In the genomic region with DNA sequence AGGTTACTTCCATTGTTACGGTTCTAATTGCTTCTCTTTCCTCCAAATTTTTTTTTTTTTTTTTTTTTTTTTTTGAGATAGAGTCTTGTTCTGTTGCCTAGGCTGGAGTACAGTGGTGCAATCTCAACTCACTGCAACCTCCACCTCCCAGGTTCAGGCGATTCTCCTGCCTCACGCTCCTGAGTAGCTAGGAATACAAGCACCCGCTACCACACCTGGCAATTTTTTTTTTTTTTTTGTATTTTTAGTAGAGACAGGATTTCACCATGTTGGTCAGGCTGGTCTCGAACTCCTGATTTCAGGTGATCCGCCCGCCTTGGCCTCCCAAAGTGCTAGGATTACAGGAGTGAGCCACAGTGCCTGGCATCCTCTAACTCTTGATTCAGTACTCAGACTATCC, we compare ENCODE assay signal across 2 cellular contexts.
TF ChIP-seq lines count a peak whose summit lies in the region.

No MANE protein-coding gene starts in this region.

TF ChIP-seq in HEK293, 187 proteins besides CTCF, POLR2A, EP300 and RAD21:
- TF ChIP-seq, protein P1, sequence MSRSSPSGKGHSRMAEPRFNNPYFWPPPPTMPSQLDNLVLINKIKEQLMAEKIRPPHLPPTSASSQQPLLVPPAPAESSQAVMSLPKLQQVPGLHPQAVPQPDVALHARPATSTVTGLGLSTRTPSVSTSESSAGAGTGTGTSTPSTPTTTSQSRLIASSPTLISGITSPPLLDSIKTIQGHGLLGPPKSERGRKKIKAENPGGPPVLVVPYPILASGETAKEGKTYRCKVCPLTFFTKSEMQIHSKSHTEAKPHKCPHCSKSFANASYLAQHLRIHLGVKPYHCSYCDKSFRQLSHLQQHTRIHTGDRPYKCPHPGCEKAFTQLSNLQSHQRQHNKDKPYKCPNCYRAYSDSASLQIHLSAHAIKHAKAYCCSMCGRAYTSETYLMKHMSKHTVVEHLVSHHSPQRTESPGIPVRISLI (tag by site-specific recombination; IDR thresholded peaks at IDR 0.05): peak; percentile 22; the same call in 1 of the 2 replicates
TF ChIP-seq in HEK293: peak in this region for 1; not testable (repeated sequence) for 186.

TF ChIP-seq in K562, 482 proteins besides CTCF, POLR2A, EP300 and RAD21:
- TF ChIP-seq, protein P2, sequence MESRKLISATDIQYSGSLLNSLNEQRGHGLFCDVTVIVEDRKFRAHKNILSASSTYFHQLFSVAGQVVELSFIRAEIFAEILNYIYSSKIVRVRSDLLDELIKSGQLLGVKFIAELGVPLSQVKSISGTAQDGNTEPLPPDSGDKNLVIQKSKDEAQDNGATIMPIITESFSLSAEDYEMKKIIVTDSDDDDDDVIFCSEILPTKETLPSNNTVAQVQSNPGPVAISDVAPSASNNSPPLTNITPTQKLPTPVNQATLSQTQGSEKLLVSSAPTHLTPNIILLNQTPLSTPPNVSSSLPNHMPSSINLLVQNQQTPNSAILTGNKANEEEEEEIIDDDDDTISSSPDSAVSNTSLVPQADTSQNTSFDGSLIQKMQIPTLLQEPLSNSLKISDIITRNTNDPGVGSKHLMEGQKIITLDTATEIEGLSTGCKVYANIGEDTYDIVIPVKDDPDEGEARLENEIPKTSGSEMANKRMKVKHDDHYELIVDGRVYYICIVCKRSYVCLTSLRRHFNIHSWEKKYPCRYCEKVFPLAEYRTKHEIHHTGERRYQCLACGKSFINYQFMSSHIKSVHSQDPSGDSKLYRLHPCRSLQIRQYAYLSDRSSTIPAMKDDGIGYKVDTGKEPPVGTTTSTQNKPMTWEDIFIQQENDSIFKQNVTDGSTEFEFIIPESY (CRISPR knock-in tag; IDR thresholded peaks at IDR 0.05): peak; percentile 51
